Comparison of ENCODE assay signal across 9 cellular contexts in genomic region chr18:4106407-4107033, GRCh38.
A peak's percentile ranks its signal among the peaks of the same experiment; 100 is the strongest.
DNase-seq lines count a peak whose midpoint lies in the region; ATAC-seq and TF ChIP-seq lines count a peak whose summit lies in the region.
"Had no signal": no experiment of that assay in that cellular context is flagged by ENCODE, and none has a peak within 500 bp of the region (broad histone marks: within the 10 kb centered on the region; RNA-seq: fewer than 3 reads in every experiment).

No MANE protein-coding gene starts in this region.

- H2BK5ac ChIP-seq in IMR-90 (ENCODE audit: low read depth, low read length, poor library complexity, severe bottlenecking), result no peak overlapping the region

- H4K8ac ChIP-seq in IMR-90 (ENCODE audit: low read depth in 2 of 2, low read length in 2 of 2), result no peak overlapping the region

- no peak overlapping the region for H3K27ac ChIP-seq in CD8-positive, alpha-beta memory T cell (ENCODE audit: low read depth, low read length)
- no peak overlapping the region for H3K27ac ChIP-seq in IMR-90 (ENCODE audit: insufficient read depth, low read length)
- H3K27ac ChIP-seq in iPS-18a (ENCODE audit: low read length), result peak overlapping the region; percentile 54

- no peak overlapping the region for H2AK5ac ChIP-seq in IMR-90 (ENCODE audit: low read depth, low read length)

- H3K27me3 ChIP-seq in CD8-positive, alpha-beta memory T cell (ENCODE audit: insufficient read depth, low read length, poor library complexity, severe bottlenecking), result peaks cover 3% of the 10 kb centered on the region
- H3K27me3 ChIP-seq in IMR-90 (ENCODE audit: control insufficient read depth, insufficient read depth, low read length) (no peaks in the 10 kb centered on the region), iPS-18a (ENCODE audit: control insufficient read depth, insufficient read depth, low read length) (no peaks in the 10 kb centered on the region)

- H3K56ac ChIP-seq in IMR-90 (ENCODE audit: extremely low read depth, insufficient read depth, low read length), result no peak overlapping the region

- peak; percentile 49; the same call in 1 of the 2 replicates for TF ChIP-seq RAD21 in IMR-90 (IDR thresholded peaks at IDR 0.05; ENCODE audit: low read length)

- H3K9ac ChIP-seq in IMR-90 (ENCODE audit: low read depth, low read length) (no peak overlapping the region), iPS-18a (ENCODE audit: low read length) (no peak overlapping the region)

- H3K27me3 Mint-ChIP-seq in CD8-positive, alpha-beta memory T cell, result peaks cover 0 to 4% of the 10 kb centered on the region in 2 donors

- TF ChIP-seq POLR2A in IMR-90 (IDR thresholded peaks at IDR 0.05; ENCODE audit: low read depth, low read length), result no peak

- H3K36me3 Mint-ChIP-seq in CD8-positive, alpha-beta memory T cell, result no peaks in the 10 kb centered on the region
- H3K36me3 Mint-ChIP-seq: activated naive CD8-positive, alpha-beta T cell had no signal

- no peak overlapping the region for H3K4me3 ChIP-seq in CD8-positive, alpha-beta memory T cell (ENCODE audit: low read length)
- H3K4me3 ChIP-seq in IMR-90 (ENCODE audit: insufficient read depth, low read depth, low read length) (no peak overlapping the region), astrocyte of the cerebellum (ENCODE audit: low read depth, low read length) (no peak overlapping the region), iPS-18a (ENCODE audit: low read length) (no peak overlapping the region)

- WGBS in IMR-90 (ENCODE audit: extremely low coverage in 2 of 2, insufficient read length in 1 of 2), 2 experiments, result no CpG with 5 or more reads among the region's 13 CpGs

- CTCF ChIA-PET in CD8-positive, alpha-beta memory T cell (lab: Charles Lee), result interaction anchor here (0.7 to 1.9 kb wide), 6 partner anchors 8 to 951 kb away, joined by 3 to 12 read pairs (median 4); no protein-coding TSS in a partner anchor
- CTCF ChIA-PET in IMR-90 (lab: Yijun Ruan, JAX), result interaction anchor here (0.6 to 1.8 kb wide), 8 partner anchors 8 to 959 kb away, joined by 3 to 9 read pairs (median 4); no protein-coding TSS in a partner anchor

- H3K4me3 Mint-ChIP-seq in CD8-positive, alpha-beta memory T cell, result no peak overlapping the region
- H3K4me3 Mint-ChIP-seq: activated naive CD8-positive, alpha-beta T cell had no signal

- peak; percentile 94 for ATAC-seq in IMR-90 (ENCODE audit: low read depth)
- ATAC-seq in GM18517 (IDR thresholded peaks at IDR 0.05; ENCODE audit: unreplicated experiment), result no peak

- H3K9me3 ChIP-seq in CD8-positive, alpha-beta memory T cell (ENCODE audit: low read length), result no peaks in the 10 kb centered on the region
- no peaks in the 10 kb centered on the region for H3K9me3 ChIP-seq in IMR-90 (ENCODE audit: control insufficient read depth, insufficient read depth, low read length)
- H3K9me3 ChIP-seq in iPS-18a (ENCODE audit: control insufficient read depth, low read depth, low read length), result no peaks in the 10 kb centered on the region

- H2BK15ac ChIP-seq in IMR-90 (ENCODE audit: low read depth, low read length), result no peak overlapping the region

- no peaks in the 10 kb centered on the region for H4K20me1 ChIP-seq in IMR-90 (ENCODE audit: insufficient read depth, low read length)

- H3K14ac ChIP-seq in IMR-90 (replicated peaks; ENCODE audit: low read depth, low read length), result no peak overlapping the region

- H3K27ac Mint-ChIP-seq in CD8-positive, alpha-beta memory T cell, result no peak overlapping the region
- H3K27ac Mint-ChIP-seq: activated naive CD8-positive, alpha-beta T cell had no signal

- peak; percentile 69 for TF ChIP-seq CTCF in IMR-90 (conservative IDR thresholded peaks at IDR 0.05; ENCODE audit: low read depth, low read length)
- peak; percentile 86 for TF ChIP-seq CTCF in astrocyte of the cerebellum (IDR thresholded peaks at IDR 0.05; ENCODE audit: low read depth, low read length, missing control alignments)

- no peaks in the 10 kb centered on the region for H3K79me1 ChIP-seq in IMR-90 (ENCODE audit: low read depth in 1 of 2, low read length in 2 of 2)

- H3K4me1 ChIP-seq in CD8-positive, alpha-beta memory T cell (ENCODE audit: insufficient read depth, low read length), result no peaks in the 10 kb centered on the region
- no peaks in the 10 kb centered on the region for H3K4me1 ChIP-seq in IMR-90 (ENCODE audit: control insufficient read depth, insufficient read depth, low read length)
- H3K4me1 ChIP-seq in iPS-18a (ENCODE audit: control insufficient read depth, low read depth, low read length), result peaks cover 16% of the 10 kb centered on the region

- BruUV-seq in IMR-90 (replicated peaks; lab: Mats Ljungman, UMichigan), result no TSS peak

- no peak overlapping the region for H2AK9ac ChIP-seq in IMR-90 (replicated peaks; ENCODE audit: low read depth, low read length, poor library complexity)

- no peaks in the 10 kb centered on the region; the same call in 1 of the 2 replicates for H3K9me1 ChIP-seq in IMR-90 (ENCODE audit: insufficient read depth, low read length)

- intact Hi-C loops in IMR-90 (cut with micrococcal nuclease), result loop anchor here (1.0 kb wide), 1 partner anchor 951 kb away; no protein-coding TSS in a partner anchor

- H4K91ac ChIP-seq in IMR-90 (ENCODE audit: insufficient read depth, low read depth, low read length), result no peak overlapping the region

- no peak overlapping the region for H3K18ac ChIP-seq in IMR-90 (ENCODE audit: low read depth, low read length)

- dilution Hi-C loops in IMR-90 (cut with HindIII; ENCODE audit: low sequenced_read_pairs, unreplicated experiment), result no loop called here

- H3K4me1 Mint-ChIP-seq in CD8-positive, alpha-beta memory T cell, result no peaks in the 10 kb centered on the region

- in situ Hi-C loops in IMR-90 (cut with MboI; ENCODE audit: low sequenced_read_pairs) (no loop called here), astrocyte of the cerebellum (cut with HindIII; ENCODE audit: low sequenced_read_pairs) (no loop called here)

- H3K9me3 Mint-ChIP-seq in CD8-positive, alpha-beta memory T cell, result no peaks in the 10 kb centered on the region

- no peak overlapping the region for H3K23ac ChIP-seq in IMR-90 (ENCODE audit: low read depth, low read length)

- H4K5ac ChIP-seq in IMR-90 (ENCODE audit: low read depth, low read length), result no peak overlapping the region

- no peak overlapping the region for H3K4ac ChIP-seq in IMR-90 (ENCODE audit: low read depth, low read length)

- no peaks in the 10 kb centered on the region for H3K36me3 ChIP-seq in CD8-positive, alpha-beta memory T cell (ENCODE audit: insufficient read depth, low read length)
- no peaks in the 10 kb centered on the region for H3K36me3 ChIP-seq in IMR-90 (ENCODE audit: control insufficient read depth, insufficient read depth, low read length)
- no peaks in the 10 kb centered on the region for H3K36me3 ChIP-seq in iPS-18a (ENCODE audit: control insufficient read depth, low read depth, low read length)

- DNase-seq in CD8-positive, alpha-beta memory T cell, result peak in 4 of 5 donors; percentile 6 to 57 (median 27)
- DNase-seq in GM19238 (ENCODE audit: insufficient read length, low spot score) (peak; percentile 13), IMR-90 (peak; percentile 52), SW480 (ENCODE audit: low spot score) (peak; percentile 25), astrocyte of the cerebellum (ENCODE audit: low read depth) (peak; percentile 76)
- peak; percentile 47 to 69 for DNase-seq in stimulated activated CD4-positive, alpha-beta T cell treated with anti-CD3 and anti-CD28 coated beads, Interleukin-12 subunit alpha, Interleukin-12 subunit beta, amount 100 ng/mL, for 24 hours (ENCODE audit: low read depth in 2 of 2)

- H2BK120ac ChIP-seq in IMR-90 (ENCODE audit: low read depth, low read length), result no peak overlapping the region

- H2BK20ac ChIP-seq in IMR-90 (ENCODE audit: low read depth, low read length), result no peak overlapping the region

- POLR2A ChIA-PET in CD8-positive, alpha-beta memory T cell (lab: Charles Lee), result no interaction called here
- POLR2A ChIA-PET in IMR-90 (lab: Charles Lee; ENCODE audit: unreplicated experiment), result interaction anchor here (0.6 kb wide), 1 partner anchor 88 kb away, joined by 4 read pairs; no protein-coding TSS in a partner anchor

- H3K4me2 ChIP-seq in IMR-90 (ENCODE audit: low read depth, low read length), result no peak overlapping the region

- H2AFZ ChIP-seq in IMR-90 (replicated peaks; ENCODE audit: low read length, poor library complexity), result no peak overlapping the region

TF ChIP-seq in IMR-90, 13 proteins besides CTCF, POLR2A, EP300 and RAD21:
- no peak for TF ChIP-seq CEBPB (IDR thresholded peaks at IDR 0.05; ENCODE audit: low read depth, low read length)
- no peak for TF ChIP-seq RFX5 (IDR thresholded peaks at IDR 0.05; ENCODE audit: low read depth, low read length)
- no peak for TF ChIP-seq RCOR1 (IDR thresholded peaks at IDR 0.05; ENCODE audit: insufficient replicate concordance, low read length)
- TF ChIP-seq FOS (IDR thresholded peaks at IDR 0.05; ENCODE audit: low read depth, low read length), result no peak
- peak; percentile 64 for TF ChIP-seq SMC3 (IDR thresholded peaks at IDR 0.05; ENCODE audit: low read depth, low read length)
- TF ChIP-seq MAZ (IDR thresholded peaks at IDR 0.05; ENCODE audit: borderline replicate concordance, low read depth, low read length), result no peak
- no peak for TF ChIP-seq CHD1 (IDR thresholded peaks at IDR 0.05; ENCODE audit: low read depth, low read length)

Comparison
In these comparisons a context has a peak if more than half of its experiments do, and no peak if none do; other contexts are left out.
1. DNase-seq: peak in every context shown above with its lines; median percentile 76 in astrocyte of the cerebellum; 58 in stimulated activated CD4-positive, alpha-beta T cell treated with anti-CD3 and anti-CD28 coated beads, Interleukin-12 subunit alpha, Interleukin-12 subunit beta, amount 100 ng/mL, for 24 hours; 52 in IMR-90; 27 in CD8-positive, alpha-beta memory T cell; 25 in SW480; 13 in GM19238.